In genomic region chr4:152937535-152938236, GRCh38 we compare ENCODE assay signal across 1 cellular context.
TF ChIP-seq lines count a peak whose summit lies in the region.

No MANE protein-coding gene starts in this region.

TF ChIP-seq in IMR-90, 13 proteins besides CTCF, POLR2A, EP300 and RAD21:
- TF ChIP-seq BHLHE40 (IDR thresholded peaks at IDR 0.05; ENCODE audit: low read depth, low read length) (no peak), MAFK (IDR thresholded peaks at IDR 0.05; ENCODE audit: low read depth, low read length) (no peak), CHD1 (IDR thresholded peaks at IDR 0.05; ENCODE audit: low read depth, low read length) (no peak), CEBPB (IDR thresholded peaks at IDR 0.05; ENCODE audit: low read depth, low read length) (no peak), RFX5 (IDR thresholded peaks at IDR 0.05; ENCODE audit: low read depth, low read length) (no peak), NFE2L2 (IDR thresholded peaks at IDR 0.05; ENCODE audit: low read depth, low read length) (no peak), MXI1 (IDR thresholded peaks at IDR 0.05; ENCODE audit: borderline replicate concordance, low read depth, low read length) (no peak), RCOR1 (IDR thresholded peaks at IDR 0.05; ENCODE audit: insufficient replicate concordance, low read length) (no peak), MAZ (IDR thresholded peaks at IDR 0.05; ENCODE audit: borderline replicate concordance, low read depth, low read length) (no peak), SMC3 (IDR thresholded peaks at IDR 0.05; ENCODE audit: low read depth, low read length) (no peak), FOS (IDR thresholded peaks at IDR 0.05; ENCODE audit: low read depth, low read length) (no peak)
- TF ChIP-seq, protein P1, sequence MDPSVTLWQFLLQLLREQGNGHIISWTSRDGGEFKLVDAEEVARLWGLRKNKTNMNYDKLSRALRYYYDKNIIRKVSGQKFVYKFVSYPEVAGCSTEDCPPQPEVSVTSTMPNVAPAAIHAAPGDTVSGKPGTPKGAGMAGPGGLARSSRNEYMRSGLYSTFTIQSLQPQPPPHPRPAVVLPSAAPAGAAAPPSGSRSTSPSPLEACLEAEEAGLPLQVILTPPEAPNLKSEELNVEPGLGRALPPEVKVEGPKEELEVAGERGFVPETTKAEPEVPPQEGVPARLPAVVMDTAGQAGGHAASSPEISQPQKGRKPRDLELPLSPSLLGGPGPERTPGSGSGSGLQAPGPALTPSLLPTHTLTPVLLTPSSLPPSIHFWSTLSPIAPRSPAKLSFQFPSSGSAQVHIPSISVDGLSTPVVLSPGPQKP (IDR thresholded peaks at IDR 0.05; ENCODE audit: borderline replicate concordance, low read depth, low read length), result no peak
- TF ChIP-seq, protein P2, sequence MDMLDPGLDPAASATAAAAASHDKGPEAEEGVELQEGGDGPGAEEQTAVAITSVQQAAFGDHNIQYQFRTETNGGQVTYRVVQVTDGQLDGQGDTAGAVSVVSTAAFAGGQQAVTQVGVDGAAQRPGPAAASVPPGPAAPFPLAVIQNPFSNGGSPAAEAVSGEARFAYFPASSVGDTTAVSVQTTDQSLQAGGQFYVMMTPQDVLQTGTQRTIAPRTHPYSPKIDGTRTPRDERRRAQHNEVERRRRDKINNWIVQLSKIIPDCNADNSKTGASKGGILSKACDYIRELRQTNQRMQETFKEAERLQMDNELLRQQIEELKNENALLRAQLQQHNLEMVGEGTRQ (IDR thresholded peaks at IDR 0.05; ENCODE audit: low read depth, low read length), result no peak
